Comparison of ENCODE assay signal across 1 cellular context in genomic region chr22:31661851-31662667, GRCh38.
TF ChIP-seq lines count a peak whose summit lies in the region.

Gene PISD, minus strand, starts transcription at chr22:31662215. Its CDS starts 7 bp downstream, at chr22:31662208.

TF ChIP-seq in K562, 482 proteins besides CTCF, POLR2A, EP300 and RAD21 (continued from another document and continues in another):
- TF ChIP-seq ADNP (tag; IDR thresholded peaks at IDR 0.05) (no peak), HBP1 (CRISPR knock-in tag; IDR thresholded peaks at IDR 0.05) (no peak), ZBED1 (IDR thresholded peaks at IDR 0.05) (no peak), RUNX1 (IDR thresholded peaks at IDR 0.05; ENCODE audit: low read depth) (no peak), NKRF (IDR thresholded peaks at IDR 0.05; ENCODE audit: borderline replicate concordance) (peak; percentile 99), ZNF695 (CRISPR knock-in tag; IDR thresholded peaks at IDR 0.05) (no peak), E2F1 (CRISPR knock-in tag; IDR thresholded peaks at IDR 0.05) (no peak), ETV5 (CRISPR knock-in tag; IDR thresholded peaks at IDR 0.05; ENCODE audit: low read depth) (no peak), MAFG (tag; conservative IDR thresholded peaks at IDR 0.05) (peak; percentile 66), YBX1 (IDR thresholded peaks at IDR 0.05) (no peak), ZNF280A (IDR thresholded peaks at IDR 0.05; ENCODE audit: low read depth, partially characterized antibody) (no peak), PRMT5 (CRISPR knock-in tag; IDR thresholded peaks at IDR 0.05) (no peak), ZNF445 (CRISPR knock-in tag; IDR thresholded peaks at IDR 0.05; ENCODE audit: low read depth) (no peak), GTF2A2 (tag; IDR thresholded peaks at IDR 0.05) (no peak), SREBF1 (IDR thresholded peaks at IDR 0.05; ENCODE audit: borderline replicate concordance, low read depth, low read length) (no peak), CBX5 (IDR thresholded peaks at IDR 0.05; ENCODE audit: borderline replicate concordance, low read depth) (no peak), REST (CRISPR knock-in tag; IDR thresholded peaks at IDR 0.05; ENCODE audit: low read depth) (no peak), ZNF785 (CRISPR knock-in tag; IDR thresholded peaks at IDR 0.05) (no peak), ZNF134 (CRISPR knock-in tag; conservative IDR thresholded peaks at IDR 0.05) (no peak), ZNF263 (CRISPR knock-in tag; IDR thresholded peaks at IDR 0.05; ENCODE audit: borderline replicate concordance) (no peak), CHD7 (IDR thresholded peaks at IDR 0.05; ENCODE audit: low read depth, low read length) (no peak), POLR2B (IDR thresholded peaks at IDR 0.05; ENCODE audit: low read depth, partially characterized antibody) (peak; percentile 67), ZNF316 (IDR thresholded peaks at IDR 0.05) (peak; percentile 68), MECOM (CRISPR knock-in tag; IDR thresholded peaks at IDR 0.05) (no peak)
- TF ChIP-seq, protein P1, sequence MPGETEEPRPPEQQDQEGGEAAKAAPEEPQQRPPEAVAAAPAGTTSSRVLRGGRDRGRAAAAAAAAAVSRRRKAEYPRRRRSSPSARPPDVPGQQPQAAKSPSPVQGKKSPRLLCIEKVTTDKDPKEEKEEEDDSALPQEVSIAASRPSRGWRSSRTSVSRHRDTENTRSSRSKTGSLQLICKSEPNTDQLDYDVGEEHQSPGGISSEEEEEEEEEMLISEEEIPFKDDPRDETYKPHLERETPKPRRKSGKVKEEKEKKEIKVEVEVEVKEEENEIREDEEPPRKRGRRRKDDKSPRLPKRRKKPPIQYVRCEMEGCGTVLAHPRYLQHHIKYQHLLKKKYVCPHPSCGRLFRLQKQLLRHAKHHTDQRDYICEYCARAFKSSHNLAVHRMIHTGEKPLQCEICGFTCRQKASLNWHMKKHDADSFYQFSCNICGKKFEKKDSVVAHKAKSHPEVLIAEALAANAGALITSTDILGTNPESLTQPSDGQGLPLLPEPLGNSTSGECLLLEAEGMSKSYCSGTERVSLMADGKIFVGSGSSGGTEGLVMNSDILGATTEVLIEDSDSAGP (CRISPR knock-in tag; IDR thresholded peaks at IDR 0.05) = no peak
- TF ChIP-seq, protein P2, sequence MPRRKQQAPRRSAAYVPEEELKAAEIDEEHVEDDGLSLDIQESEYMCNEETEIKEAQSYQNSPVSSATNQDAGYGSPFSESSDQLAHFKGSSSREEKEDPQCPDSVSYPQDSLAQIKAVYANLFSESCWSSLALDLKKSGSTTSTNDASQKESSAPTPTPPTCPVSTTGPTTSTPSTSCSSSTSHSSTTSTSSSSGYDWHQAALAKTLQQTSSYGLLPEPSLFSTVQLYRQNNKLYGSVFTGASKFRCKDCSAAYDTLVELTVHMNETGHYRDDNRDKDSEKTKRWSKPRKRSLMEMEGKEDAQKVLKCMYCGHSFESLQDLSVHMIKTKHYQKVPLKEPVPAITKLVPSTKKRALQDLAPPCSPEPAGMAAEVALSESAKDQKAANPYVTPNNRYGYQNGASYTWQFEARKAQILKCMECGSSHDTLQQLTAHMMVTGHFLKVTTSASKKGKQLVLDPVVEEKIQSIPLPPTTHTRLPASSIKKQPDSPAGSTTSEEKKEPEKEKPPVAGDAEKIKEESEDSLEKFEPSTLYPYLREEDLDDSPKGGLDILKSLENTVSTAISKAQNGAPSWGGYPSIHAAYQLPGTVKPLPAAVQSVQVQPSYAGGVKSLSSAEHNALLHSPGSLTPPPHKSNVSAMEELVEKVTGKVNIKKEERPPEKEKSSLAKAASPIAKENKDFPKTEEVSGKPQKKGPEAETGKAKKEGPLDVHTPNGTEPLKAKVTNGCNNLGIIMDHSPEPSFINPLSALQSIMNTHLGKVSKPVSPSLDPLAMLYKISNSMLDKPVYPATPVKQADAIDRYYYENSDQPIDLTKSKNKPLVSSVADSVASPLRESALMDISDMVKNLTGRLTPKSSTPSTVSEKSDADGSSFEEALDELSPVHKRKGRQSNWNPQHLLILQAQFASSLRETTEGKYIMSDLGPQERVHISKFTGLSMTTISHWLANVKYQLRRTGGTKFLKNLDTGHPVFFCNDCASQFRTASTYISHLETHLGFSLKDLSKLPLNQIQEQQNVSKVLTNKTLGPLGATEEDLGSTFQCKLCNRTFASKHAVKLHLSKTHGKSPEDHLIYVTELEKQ (CRISPR knock-in tag; IDR thresholded peaks at IDR 0.05) = no peak
